Comparison of ENCODE assay signal across 15 cellular contexts in genomic region chr17:51908841-51909537, GRCh38.
"Had no signal": no experiment of that assay in that cellular context is flagged by ENCODE, and none has a peak within 500 bp of the region (broad histone marks: within the 10 kb centered on the region; RNA-seq: fewer than 3 reads in every experiment).

No MANE protein-coding gene starts in this region.

- H3K4me1 ChIP-seq: adrenal gland, colonic mucosa, psoas muscle, sigmoid colon, spleen had no signal

- H3K36me3 ChIP-seq: adrenal gland, cardiac muscle cell, colonic mucosa, neural progenitor cell, sigmoid colon, spleen had no signal

- H3K27me3 ChIP-seq: cardiac muscle cell, colonic mucosa, neural progenitor cell, sigmoid colon, spleen had no signal

- H3K9me3 ChIP-seq: adrenal gland, colonic mucosa, psoas muscle, sigmoid colon, spleen had no signal

- DNase-seq: activated CD4-positive, alpha-beta T cell treated with anti-CD3 and anti-CD28 coated beads, Interleukin-2, amount 50 U/mL, for 48 hours; activated CD8-positive, alpha-beta memory T cell treated with anti-CD3 and anti-CD28 coated beads, Interleukin-2, amount 10 ng/mL, durations not matched to agents 7 days and 5 days; activated naive CD4-positive, alpha-beta T cell treated with anti-CD3 and anti-CD28 coated beads, Interleukin-2, amount 50 U/mL, for 16 hours; activated T-cell treated with anti-CD3 and anti-CD28 coated beads, Interleukin-2, amount 50 U/mL, for 24 hours; adrenal gland; colonic mucosa; islet precursor cell; mammary epithelial cell; naive B cell; psoas muscle; sigmoid colon; spleen had no signal

- H3K9ac ChIP-seq: neural progenitor cell had no signal

- H3K4me2 ChIP-seq: neural progenitor cell had no signal

- H3K4me3 ChIP-seq: adrenal gland, cardiac muscle cell, colonic mucosa, neural progenitor cell, psoas muscle, sigmoid colon, spleen had no signal

- ATAC-seq: activated CD8-positive, alpha-beta memory T cell treated with anti-CD3 and anti-CD28 coated beads, Interleukin-2, amount 10 ng/mL, durations not matched to agents 7 days and 5 days; psoas muscle had no signal

- H3K27ac ChIP-seq: adrenal gland, cardiac muscle cell, colonic mucosa, neural progenitor cell, psoas muscle, sigmoid colon, spleen, VCaP had no signal
